9 cellular contexts compared by ENCODE assay signal in the genomic region with DNA sequence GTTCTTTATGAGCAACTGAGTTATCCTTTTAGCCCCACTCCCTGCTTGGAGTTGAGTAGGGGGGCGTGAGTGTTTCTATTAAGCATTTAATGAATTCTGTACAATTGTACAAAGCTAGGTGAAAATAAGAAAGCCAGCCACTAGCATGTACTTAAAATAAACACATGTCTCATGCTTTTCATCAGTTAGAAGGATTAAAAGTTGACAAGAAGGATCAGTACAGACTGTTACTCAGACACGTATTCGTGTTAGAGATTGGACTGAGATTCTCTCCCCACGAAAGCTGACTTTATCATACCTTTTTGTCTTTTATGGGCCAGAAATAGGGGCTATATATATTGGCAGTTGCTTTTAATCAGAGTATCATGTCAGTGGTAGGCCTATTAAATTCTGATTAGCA. TPM values are rescaled to one million over a fixed set of nuclear protein-coding genes. Genes with fewer than 3 reads are reported as not detected.
A peak's percentile ranks its signal among the peaks of the same experiment; 100 is the strongest.
DNase-seq lines count a peak whose midpoint lies in the region; ATAC-seq and TF ChIP-seq lines count a peak whose summit lies in the region.
"Had no signal": no experiment of that assay in that cellular context is flagged by ENCODE, and none has a peak within 500 bp of the region (broad histone marks: within the 10 kb centered on the region; RNA-seq: fewer than 3 reads in every experiment).

No MANE protein-coding gene starts in this region.

- CTCF ChIA-PET in SK-N-SH (lab: Yijun Ruan, JAX), result interaction anchor here (1.1 to 1.4 kb wide), 2 partner anchors 9 to 15 kb away, joined by 3 to 6 read pairs; no protein-coding TSS in a partner anchor
- CTCF ChIA-PET in PC-3 (lab: Charles Lee), result no interaction called here

- peaks cover 0 to 2% of the 10 kb centered on the region in 2 experiments for H3K36me3 ChIP-seq in SK-N-SH (replicated peaks in 1 of 2; ENCODE audit: control insufficient read depth in 1 of 2, insufficient read depth in 2 of 2, low read length in 1 of 2)
- no peaks in the 10 kb centered on the region for H3K36me3 ChIP-seq in PC-3 (ENCODE audit: low read depth, low read length)
- no peaks in the 10 kb centered on the region for H3K36me3 ChIP-seq in endocrine pancreas (ENCODE audit: control insufficient read depth, insufficient read depth, low read length)

- no peaks in the 10 kb centered on the region for H3K27me3 Mint-ChIP-seq in progenitor cell of endocrine pancreas

- H3K9ac ChIP-seq in SK-N-SH (no peak overlapping the region), PC-3 (ENCODE audit: low read length) (no peak overlapping the region), endocrine pancreas (ENCODE audit: control insufficient read depth, insufficient read depth, low read length) (no peak overlapping the region)

- H3K27me3 ChIP-seq in SK-N-SH (ENCODE audit: insufficient read depth), result no peaks in the 10 kb centered on the region
- H3K27me3 ChIP-seq in PC-3 (ENCODE audit: low read length), result no peaks in the 10 kb centered on the region
- H3K27me3 ChIP-seq in endocrine pancreas (ENCODE audit: control insufficient read depth, insufficient read depth, low read length), result no peaks in the 10 kb centered on the region

- H3K36me3 Mint-ChIP-seq in progenitor cell of endocrine pancreas (ENCODE audit: insufficient read depth), result peaks cover 7% of the 10 kb centered on the region

- peaks cover 18% of the 10 kb centered on the region for H3K4me1 Mint-ChIP-seq in progenitor cell of endocrine pancreas (ENCODE audit: low read depth)

- H3K9me2 ChIP-seq in SK-N-SH, result no peaks in the 10 kb centered on the region
- no peaks in the 10 kb centered on the region for H3K9me2 ChIP-seq in PC-3 (replicated peaks; ENCODE audit: low read length)

- no peak for TF ChIP-seq RAD21 in SK-N-SH (IDR thresholded peaks at IDR 0.05; ENCODE audit: low read length)

- H3K9me3 ChIP-seq in SK-N-SH (no peaks in the 10 kb centered on the region), PC-3 (ENCODE audit: low read length) (no peaks in the 10 kb centered on the region), endocrine pancreas (ENCODE audit: control insufficient read depth, low read length) (no peaks in the 10 kb centered on the region)

- H3K9me3 Mint-ChIP-seq in progenitor cell of endocrine pancreas (ENCODE audit: low read depth), result no peaks in the 10 kb centered on the region

- no peak overlapping the region for H3K27ac ChIP-seq in SK-N-SH (ENCODE audit: low read depth in 2 of 2, low read length in 1 of 2)
- H3K27ac ChIP-seq in PC-3 (ENCODE audit: low read length), result no peak overlapping the region

- 91% methylated on average over 4 of the region's 4 CpGs for WGBS in SK-N-SH (ENCODE audit: low lambda C conversion rate)

- POLR2A ChIA-PET in SK-N-SH (lab: Yijun Ruan, JAX), result no interaction called here
- POLR2A ChIA-PET in PC-3 (lab: Charles Lee; ENCODE audit: unreplicated experiment), result no interaction called here

- no peak for TF ChIP-seq CTCF in SK-N-SH (IDR thresholded peaks at IDR 0.05)
- no peak for TF ChIP-seq CTCF in PC-3 (conservative IDR thresholded peaks at IDR 0.05; ENCODE audit: low read depth, low read length)
- no peak for TF ChIP-seq CTCF in progenitor cell of endocrine pancreas (IDR thresholded peaks at IDR 0.05; ENCODE audit: unreplicated experiment)

- no TSS peak for BruUV-seq in PC-3 (replicated peaks; lab: Mats Ljungman, UMichigan)

- H4K20me1 ChIP-seq in SK-N-SH (ENCODE audit: insufficient read depth) (peaks cover 14% of the 10 kb centered on the region; the same call in 1 of the 2 replicates), PC-3 (ENCODE audit: low read length) (no peaks in the 10 kb centered on the region)

- H3K79me2 ChIP-seq in SK-N-SH (ENCODE audit: insufficient read depth), result peaks cover 66% of the 10 kb centered on the region
- H3K79me2 ChIP-seq in PC-3 (ENCODE audit: low read length), result peaks cover 64% of the 10 kb centered on the region

- ATAC-seq in SK-N-SH treated with all-trans-retinoic acid at 6 μM for 48 hours, result no peak
- ATAC-seq in PC-3, result no peak
- no peak for ATAC-seq in HG03196 (IDR thresholded peaks at IDR 0.05; ENCODE audit: unreplicated experiment)

- DNase-seq in SK-N-SH (no peak), PC-3 (no peak), progenitor cell of endocrine pancreas (ENCODE audit: low spot score, unreplicated experiment) (no peak), NCI-H1694 treated with DMSO at 0.1 percent for 48 hours (lab: John Stamatoyannopoulos, UW) (no peak)
- no peak for DNase-seq in central memory CD4-positive, alpha-beta T cell
- DNase-seq: SHP77 treated with DMSO at 0.1 percent for 48 hours had no signal

- peak overlapping the region; percentile 87 for H3K4me2 ChIP-seq in SK-N-SH
- H3K4me2 ChIP-seq in PC-3 (ENCODE audit: low read length), result peak overlapping the region; percentile 75

- intact Hi-C loops in PC-3 (cut with micrococcal nuclease), result no loop called here

- H3F3A ChIP-seq in SK-N-SH (replicated peaks; ENCODE audit: insufficient read depth) (peaks cover 12% of the 10 kb centered on the region), PC-3 (ENCODE audit: low read length, unreplicated experiment) (no peaks in the 10 kb centered on the region)

- peak overlapping the region; percentile 97 for H3K4me3 Mint-ChIP-seq in progenitor cell of endocrine pancreas (ENCODE audit: low read depth)

- H3K4me3 ChIP-seq in SK-N-SH (ENCODE audit: low read depth in 2 of 2, low read length in 1 of 2) (peak overlapping the region; percentile 97 to 99; a peak in 3 of 4 replicates), PC-3 (ENCODE audit: low read length) (peak overlapping the region; percentile 94), endocrine pancreas (ENCODE audit: control insufficient read depth, insufficient read depth, low read length) (peak overlapping the region; percentile 95)

- peaks cover 0 to 8% of the 10 kb centered on the region in 2 experiments; a peak in 2 of 4 replicates for H3K4me1 ChIP-seq in SK-N-SH (ENCODE audit: control insufficient read depth in 1 of 2, insufficient read depth in 2 of 2, low read depth in 1 of 2, low read length in 1 of 2)
- peaks cover 16% of the 10 kb centered on the region for H3K4me1 ChIP-seq in PC-3 (ENCODE audit: insufficient read depth, low read length)
- H3K4me1 ChIP-seq in endocrine pancreas (ENCODE audit: control insufficient read depth, insufficient read depth, low read length), result peaks cover 16% of the 10 kb centered on the region

- H2AFZ ChIP-seq in SK-N-SH (ENCODE audit: low read depth), result no peak overlapping the region
- no peak overlapping the region for H2AFZ ChIP-seq in PC-3 (ENCODE audit: low read length)

- no peak for TF ChIP-seq EP300 in SK-N-SH (IDR thresholded peaks at IDR 0.05; ENCODE audit: borderline replicate concordance in 1 of 2, low read depth in 1 of 2, low read length in 1 of 2)

- H3K27ac Mint-ChIP-seq in progenitor cell of endocrine pancreas, result peak overlapping the region; percentile 17

TF ChIP-seq in SK-N-SH, 30 proteins besides CTCF, POLR2A, EP300 and RAD21 (continues in another document):
- no peak for TF ChIP-seq RXRA (IDR thresholded peaks at IDR 0.05; ENCODE audit: borderline replicate concordance, low read depth)
- no peak for TF ChIP-seq JUND (IDR thresholded peaks at IDR 0.05)
- TF ChIP-seq, protein P1, sequence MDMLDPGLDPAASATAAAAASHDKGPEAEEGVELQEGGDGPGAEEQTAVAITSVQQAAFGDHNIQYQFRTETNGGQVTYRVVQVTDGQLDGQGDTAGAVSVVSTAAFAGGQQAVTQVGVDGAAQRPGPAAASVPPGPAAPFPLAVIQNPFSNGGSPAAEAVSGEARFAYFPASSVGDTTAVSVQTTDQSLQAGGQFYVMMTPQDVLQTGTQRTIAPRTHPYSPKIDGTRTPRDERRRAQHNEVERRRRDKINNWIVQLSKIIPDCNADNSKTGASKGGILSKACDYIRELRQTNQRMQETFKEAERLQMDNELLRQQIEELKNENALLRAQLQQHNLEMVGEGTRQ (IDR thresholded peaks at IDR 0.05; ENCODE audit: borderline replicate concordance, low read depth, low read length), result no peak
- no peak for TF ChIP-seq POLR2AphosphoS5 (IDR thresholded peaks at IDR 0.05; ENCODE audit: low read depth, low read length)

TF ChIP-seq in SK-N-SH treated with all-trans-retinoic acid at 6 μM for 48 hours, 23 proteins besides CTCF, POLR2A, EP300 and RAD21 (continues in another document):
- TF ChIP-seq, protein P2, sequence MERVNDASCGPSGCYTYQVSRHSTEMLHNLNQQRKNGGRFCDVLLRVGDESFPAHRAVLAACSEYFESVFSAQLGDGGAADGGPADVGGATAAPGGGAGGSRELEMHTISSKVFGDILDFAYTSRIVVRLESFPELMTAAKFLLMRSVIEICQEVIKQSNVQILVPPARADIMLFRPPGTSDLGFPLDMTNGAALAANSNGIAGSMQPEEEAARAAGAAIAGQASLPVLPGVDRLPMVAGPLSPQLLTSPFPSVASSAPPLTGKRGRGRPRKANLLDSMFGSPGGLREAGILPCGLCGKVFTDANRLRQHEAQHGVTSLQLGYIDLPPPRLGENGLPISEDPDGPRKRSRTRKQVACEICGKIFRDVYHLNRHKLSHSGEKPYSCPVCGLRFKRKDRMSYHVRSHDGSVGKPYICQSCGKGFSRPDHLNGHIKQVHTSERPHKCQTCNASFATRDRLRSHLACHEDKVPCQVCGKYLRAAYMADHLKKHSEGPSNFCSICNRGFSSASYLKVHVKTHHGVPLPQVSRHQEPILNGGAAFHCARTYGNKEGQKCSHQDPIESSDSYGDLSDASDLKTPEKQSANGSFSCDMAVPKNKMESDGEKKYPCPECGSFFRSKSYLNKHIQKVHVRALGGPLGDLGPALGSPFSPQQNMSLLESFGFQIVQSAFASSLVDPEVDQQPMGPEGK (CRISPR knock-in tag; IDR thresholded peaks at IDR 0.05; ENCODE audit: borderline replicate concordance), result no peak
- TF ChIP-seq, protein P3, sequence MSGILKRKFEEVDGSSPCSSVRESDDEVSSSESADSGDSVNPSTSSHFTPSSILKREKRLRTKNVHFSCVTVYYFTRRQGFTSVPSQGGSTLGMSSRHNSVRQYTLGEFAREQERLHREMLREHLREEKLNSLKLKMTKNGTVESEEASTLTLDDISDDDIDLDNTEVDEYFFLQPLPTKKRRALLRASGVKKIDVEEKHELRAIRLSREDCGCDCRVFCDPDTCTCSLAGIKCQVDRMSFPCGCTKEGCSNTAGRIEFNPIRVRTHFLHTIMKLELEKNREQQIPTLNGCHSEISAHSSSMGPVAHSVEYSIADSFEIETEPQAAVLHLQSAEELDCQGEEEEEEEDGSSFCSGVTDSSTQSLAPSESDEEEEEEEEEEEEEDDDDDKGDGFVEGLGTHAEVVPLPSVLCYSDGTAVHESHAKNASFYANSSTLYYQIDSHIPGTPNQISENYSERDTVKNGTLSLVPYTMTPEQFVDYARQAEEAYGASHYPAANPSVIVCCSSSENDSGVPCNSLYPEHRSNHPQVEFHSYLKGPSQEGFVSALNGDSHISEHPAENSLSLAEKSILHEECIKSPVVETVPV (CRISPR knock-in tag; IDR thresholded peaks at IDR 0.05), result no peak

RNA-seq across cellular contexts. Expression of a gene that starts 1.7 kb away (rescaled TPM):
- polyA plus RNA-seq in SK-N-SH (2012; rRNA removed), result 22.2 and 28.0 TPM in 2 replicates
- polyA plus RNA-seq in SK-N-SH (2012; cell fraction: cytosol; rRNA removed), result 25.0 and 26.3 TPM in 2 replicates
- polyA plus RNA-seq in SK-N-SH (2012; cell fraction: nucleus; rRNA removed), result 37.1 and 60.8 TPM in 2 replicates
- total RNA-seq in PC-3 (2014; rRNA removed) (7.3 and 8.4 TPM in 2 replicates), progenitor cell of endocrine pancreas (23.6 and 25.6 TPM in 2 replicates)
